In the genomic region with DNA sequence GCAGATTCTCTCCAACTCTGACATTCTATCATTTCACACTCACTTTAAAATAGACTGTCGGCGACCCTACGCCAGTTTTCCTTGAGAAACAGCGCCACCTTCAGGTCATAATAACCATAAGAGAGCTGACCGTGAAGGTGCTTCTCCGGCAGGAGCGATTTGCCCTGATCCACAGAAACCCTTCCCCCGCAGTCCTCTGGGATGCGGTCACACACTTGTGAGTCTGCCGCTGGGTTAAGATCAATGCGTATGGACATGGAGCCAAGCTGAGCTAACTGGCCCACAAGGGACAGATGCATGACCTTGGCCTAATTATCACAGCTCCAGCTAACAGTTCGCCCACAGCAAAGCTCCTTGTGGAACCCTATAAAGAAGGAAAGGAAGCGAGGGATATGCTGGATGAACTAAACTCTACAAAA, we compare ENCODE assay signal across 8 cellular contexts. TPM values are rescaled to one million over a fixed set of nuclear protein-coding genes. Genes with fewer than 3 reads are reported as not detected.
A peak's percentile ranks its signal among the peaks of the same experiment; 100 is the strongest.
DNase-seq lines count a peak whose midpoint lies in the region; ATAC-seq and TF ChIP-seq lines count a peak whose summit lies in the region.

No MANE protein-coding gene starts in this region.

- H3K4me3 ChIP-seq in DND-41 (ENCODE audit: low read depth in 1 of 2, low read length in 2 of 2) (no peak overlapping the region), heart left ventricle (peak overlapping the region in 1 of 12 donors; percentile 14)

- TF ChIP-seq POLR2A in heart left ventricle (IDR thresholded peaks at IDR 0.05): no peak

- H3K9me3 ChIP-seq in DND-41 (ENCODE audit: insufficient read depth, low read length, severe bottlenecking): no peaks in the 10 kb centered on the region
- no peaks in the 10 kb centered on the region for H3K9me3 ChIP-seq in heart left ventricle

- WGBS in heart left ventricle, 4 donors: 5 to 11% (median 7%) methylated on average over 13 of the region's 13 CpGs

- DNase-seq in DND-41: peak; percentile 60
- peak; percentile 72 for DNase-seq in LoVo (ENCODE audit: low spot score)
- peak; percentile 18 for DNase-seq in SHP77 treated with DMSO at 0.1 percent for 48 hours (lab: John Stamatoyannopoulos, UW)
- peak; percentile 44 for DNase-seq in activated naive CD4-positive, alpha-beta T cell treated with anti-CD3 and anti-CD28 coated beads, Interleukin-2, amount 50 U/mL, for 16 hours
- peak in 4 of 5 donors; percentile 59 to 76 (median 74) for DNase-seq in heart left ventricle
- peak in 8 of 10 donors; percentile 22 to 93 (median 54) for DNase-seq in posterior cingulate gyrus

- no peak overlapping the region for H3K9ac ChIP-seq in DND-41 (ENCODE audit: low read depth, low read length)

- H3K27ac ChIP-seq in DND-41 (ENCODE audit: low read length): no peak overlapping the region
- peak overlapping the region; percentile 41 to 93 (median 77) for H3K27ac ChIP-seq in heart left ventricle

- peak overlapping the region; percentile 40; the same call in 1 of the 2 replicates for H2AFZ ChIP-seq in DND-41 (ENCODE audit: low read depth, low read length)

- ATAC-seq in DND-41 (ENCODE audit: insufficient read depth, low read depth) (peak; percentile 65), heart left ventricle (peak; percentile 72 to 77 (median 74)), HG03095 (IDR thresholded peaks at IDR 0.05; ENCODE audit: unreplicated experiment) (no peak), GM21381 (IDR thresholded peaks at IDR 0.05; ENCODE audit: unreplicated experiment) (no peak)

- intact Hi-C loops in heart left ventricle (cut with DNase I): loop anchor here (1.0 to 10.0 kb wide), 15 partner anchors 70 to 365 kb away; no protein-coding TSS in a partner anchor
- intact Hi-C loops in posterior cingulate gyrus (cut with DNase I): loop anchor here (2.0 to 10.0 kb wide), 4 partner anchors 70 to 364 kb away; no protein-coding TSS in a partner anchor

- H3K27me3 ChIP-seq in DND-41 (ENCODE audit: insufficient read depth, low read length, poor library complexity): no peaks in the 10 kb centered on the region
- no peaks in the 10 kb centered on the region for H3K27me3 ChIP-seq in heart left ventricle

- peaks cover 10% of the 10 kb centered on the region for H3K4me1 ChIP-seq in DND-41 (ENCODE audit: insufficient read depth, low read length)
- H3K4me1 ChIP-seq in heart left ventricle: peaks cover 0 to 43% (median 32%) of the 10 kb centered on the region in 12 donors

- no peaks in the 10 kb centered on the region for H3K36me3 ChIP-seq in DND-41 (ENCODE audit: insufficient read depth, low read length)
- H3K36me3 ChIP-seq in heart left ventricle: no peaks in the 10 kb centered on the region

- no peaks in the 10 kb centered on the region for H4K20me1 ChIP-seq in DND-41 (ENCODE audit: insufficient read depth, low read length)

- TF ChIP-seq CTCF in DND-41 (IDR thresholded peaks at IDR 0.05; ENCODE audit: borderline replicate concordance, extremely low read depth, low read length, poor library complexity, severe bottlenecking) (peak; percentile 84), heart left ventricle (IDR thresholded peaks at IDR 0.05) (peak; percentile 68 to 92 (median 74))

- no peak overlapping the region for H3K4me2 ChIP-seq in DND-41 (ENCODE audit: insufficient read depth, low read length)

- H3K79me2 ChIP-seq in DND-41 (ENCODE audit: insufficient read depth, low read length): no peaks in the 10 kb centered on the region

RNA-seq across cellular contexts. Expression of gene IFNAR2, which starts 32.8 kb away (rescaled TPM):
- total RNA-seq in heart left ventricle: 10 to 100 TPM in 7 of 9 donors, 1 to 10 TPM in 2; 6.5 to 46.7 (median 12.9) TPM
- 1 to 10 TPM; 8.2 to 9.6 TPM for polyA plus RNA-seq in heart left ventricle

Comparison
In these comparisons a context has a peak if more than half of its experiments do, and no peak if none do; other contexts are left out.
1. ATAC-seq: peak in DND-41 (single experiment) and heart left ventricle (4 of 4); none in HG03095 (single experiment) and GM21381 (single experiment).
2. DNase-seq: peak in every context shown above with its lines; median percentile 74 in heart left ventricle; 72 in LoVo; 60 in DND-41; 54 in posterior cingulate gyrus; 44 in activated naive CD4-positive, alpha-beta T cell treated with anti-CD3 and anti-CD28 coated beads, Interleukin-2, amount 50 U/mL, for 16 hours; 18 in SHP77 treated with DMSO at 0.1 percent for 48 hours.